15 cellular contexts compared by ENCODE assay signal in genomic region chr17:2279707-2280106, GRCh38.
"Had no signal": no experiment of that assay in that cellular context is flagged by ENCODE, and none has a peak within 500 bp of the region (broad histone marks: within the 10 kb centered on the region; RNA-seq: fewer than 3 reads in every experiment).

No MANE protein-coding gene starts in this region.

- H3K4me1 Mint-ChIP-seq: WTC11 had no signal

- H3K27me3 Mint-ChIP-seq: memory B cell had no signal

- H3K4me3 ChIP-seq: dorsolateral prefrontal cortex, left ventricle myocardium inferior, mucosa of descending colon, sigmoid colon, spleen, thyroid gland, uterus had no signal

- H3K27me3 ChIP-seq: dorsolateral prefrontal cortex, neutrophil, sigmoid colon, spleen, thyroid gland, uterus had no signal

- ATAC-seq: mucosa of descending colon, natural killer cell, WTC11 had no signal

- DNase-seq: dorsolateral prefrontal cortex, erythroblast, left ventricle myocardium inferior, mucosa of descending colon, natural killer cell, Right ventricle myocardium superior, sigmoid colon, SK-N-SH, spleen, thyroid gland, uterus had no signal

- H3K27ac Mint-ChIP-seq: natural killer cell, WTC11 had no signal

- H3K9ac ChIP-seq: parathyroid adenoma, SK-N-SH had no signal

- H2AFZ ChIP-seq: parathyroid adenoma had no signal

- H3K4me1 ChIP-seq: uterus had no signal

- H3K9me3 Mint-ChIP-seq: memory B cell, natural killer cell, WTC11 had no signal

- H3K36me3 ChIP-seq: uterus had no signal

- H3K27ac ChIP-seq: dorsolateral prefrontal cortex, left ventricle myocardium inferior, neutrophil, parathyroid adenoma, sigmoid colon, spleen, uterus had no signal

- H3K4me2 ChIP-seq: SK-N-SH had no signal

- H3K9me3 ChIP-seq: left ventricle myocardium inferior, mucosa of descending colon, neutrophil, sigmoid colon, SK-N-SH, spleen, thyroid gland, uterus had no signal

- H3K4me3 Mint-ChIP-seq: memory B cell, natural killer cell, WTC11 had no signal
